ENCODE assay signal across 9 cellular contexts in the genomic region with DNA sequence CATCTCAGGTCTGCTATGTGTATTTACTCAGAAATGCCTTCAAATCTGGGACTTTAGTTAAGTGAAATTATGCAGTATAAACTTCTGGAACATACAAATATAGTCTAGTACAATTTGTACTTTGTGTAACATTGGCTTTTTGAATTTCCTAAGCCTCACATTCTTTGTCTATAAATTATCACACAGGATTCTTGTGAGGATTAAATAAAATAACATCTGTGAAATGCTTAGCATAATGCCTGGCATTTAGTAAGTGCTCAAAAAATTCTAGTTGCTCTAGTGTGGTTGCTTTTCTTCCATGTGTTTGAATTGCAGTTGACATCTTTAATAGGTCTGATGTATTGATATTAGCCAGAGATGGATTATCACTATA. TPM values are rescaled to one million over a fixed set of nuclear protein-coding genes. Genes with fewer than 3 reads are reported as not detected.
DNase-seq lines count a peak whose midpoint lies in the region; ATAC-seq and TF ChIP-seq lines count a peak whose summit lies in the region.
"Had no signal": no experiment of that assay in that cellular context is flagged by ENCODE, and none has a peak within 500 bp of the region (broad histone marks: within the 10 kb centered on the region; RNA-seq: fewer than 3 reads in every experiment).

No MANE protein-coding gene starts in this region.

- no peak for DNase-seq in activated CD4-positive, alpha-beta T cell treated with anti-CD3 and anti-CD28 coated beads for 36 hours
- DNase-seq in activated CD4-positive, alpha-beta T cell treated with anti-CD3 and anti-CD28 coated beads, Interleukin-2, amount 50 U/mL, for 1 hour = no peak
- DNase-seq in RWPE1 (ENCODE audit: low spot score) = no peak
- peak; percentile 66 for DNase-seq in iris pigment epithelial cell (ENCODE audit: low read depth)
- no peak for DNase-seq in DMS53 treated with DMSO at 0.1 percent for 48 hours (lab: John Stamatoyannopoulos, UW; ENCODE audit: unreplicated experiment)
- no peak for DNase-seq in stimulated activated CD4-positive, alpha-beta T cell treated with anti-CD3 and anti-CD28 coated beads, Interleukin-2, amount 100 ng/mL, for 48 hours
- DNase-seq: cortex of kidney had no signal

- peak overlapping the region; percentile 95 for H3K4me3 Mint-ChIP-seq in activated CD4-positive, alpha-beta T cell treated with anti-CD3 and anti-CD28 coated beads for 36 hours

- H3K36me3 Mint-ChIP-seq in activated CD4-positive, alpha-beta T cell treated with anti-CD3 and anti-CD28 coated beads for 36 hours (ENCODE audit: low read depth) = peaks cover 31% of the 10 kb centered on the region
- H3K36me3 Mint-ChIP-seq: stimulated activated memory B cell treated with anti-CD40 and anti-IgM and Interleukin-4, amounts not matched to agents 10 μg/mL and 1 μg/mL and 100 μg/mL, for 72 hours had no signal

- intact Hi-C loops in activated CD4-positive, alpha-beta T cell treated with anti-CD3 and anti-CD28 coated beads for 36 hours (cut with DNase I, micrococcal nuclease) = loop anchor here in 1 of 2 experiments (2.0 kb wide), 1 partner anchor 18 kb away; no protein-coding TSS in a partner anchor

- TF ChIP-seq CTCF in RWPE1 (conservative IDR thresholded peaks at IDR 0.05; ENCODE audit: low read depth) = no peak

- no peaks in the 10 kb centered on the region for H3K27me3 Mint-ChIP-seq in activated CD4-positive, alpha-beta T cell treated with anti-CD3 and anti-CD28 coated beads for 36 hours
- H3K27me3 Mint-ChIP-seq: stimulated activated memory B cell treated with anti-CD40 and anti-IgM and Interleukin-4, amounts not matched to agents 10 μg/mL and 1 μg/mL and 100 μg/mL, for 72 hours had no signal

- peaks cover 15% of the 10 kb centered on the region for H3K4me1 Mint-ChIP-seq in activated CD4-positive, alpha-beta T cell treated with anti-CD3 and anti-CD28 coated beads for 36 hours

- ATAC-seq in activated CD4-positive, alpha-beta T cell treated with anti-CD3 and anti-CD28 coated beads for 36 hours = no peak
- ATAC-seq: left lobe of liver; stimulated activated memory B cell treated with anti-CD40 and anti-IgM and Interleukin-4, amounts not matched to agents 10 μg/mL and 1 μg/mL and 100 μg/mL, for 72 hours had no signal

- peak overlapping the region; percentile 85; the same call in 1 of the 2 replicates for H3K27ac ChIP-seq in RWPE1

- no peaks in the 10 kb centered on the region for H3K9me3 Mint-ChIP-seq in activated CD4-positive, alpha-beta T cell treated with anti-CD3 and anti-CD28 coated beads for 36 hours (ENCODE audit: low read depth)
- H3K9me3 Mint-ChIP-seq: stimulated activated memory B cell treated with anti-CD40 and anti-IgM and Interleukin-4, amounts not matched to agents 10 μg/mL and 1 μg/mL and 100 μg/mL, for 72 hours had no signal

- CTCF ChIA-PET in activated CD4-positive, alpha-beta T cell treated with anti-CD3 and anti-CD28 coated beads for 36 hours (lab: Charles Lee) = interaction anchor here (3.1 to 5.1 kb wide), 2 partner anchors 41 to 44 kb away, joined by 15 to 26 read pairs; partner anchors contain the start of gene MAT2B
- CTCF ChIA-PET in RWPE1 (lab: Yijun Ruan, JAX) = interaction anchor here (1.4 kb wide), 1 partner anchor 40 kb away, joined by 5 read pairs; no protein-coding TSS in a partner anchor

- POLR2A ChIA-PET in activated CD4-positive, alpha-beta T cell treated with anti-CD3 and anti-CD28 coated beads for 36 hours (lab: Charles Lee) = interaction anchor here (5.1 kb wide), 1 partner anchor 46 kb away, joined by 121 read pairs; no protein-coding TSS in a partner anchor
- POLR2A ChIA-PET in RWPE1 (lab: Yijun Ruan, JAX; ENCODE audit: low non-redundant PET) = interaction anchor here (0.7 kb wide), 1 partner anchor 81 kb away, joined by 5 read pairs; no protein-coding TSS in a partner anchor

- H3K27ac Mint-ChIP-seq in activated CD4-positive, alpha-beta T cell treated with anti-CD3 and anti-CD28 coated beads for 36 hours = no peak overlapping the region

RNA-seq across cellular contexts. Expression of gene HMMR, which starts 2.6 kb away (rescaled TPM):
- total RNA-seq in activated CD4-positive, alpha-beta T cell treated with anti-CD3 and anti-CD28 coated beads for 36 hours = 100 to 1,000 TPM in 1 of 2 experiments, 10 to 100 TPM in 1; 94.1 to 102 TPM

RNA-seq across cellular contexts. Expression of gene NUDCD2, which starts 3.1 kb away (rescaled TPM):
- 10 to 100 TPM; 37.8 to 51.3 TPM for total RNA-seq in activated CD4-positive, alpha-beta T cell treated with anti-CD3 and anti-CD28 coated beads for 36 hours

RNA-seq across cellular contexts. Expression of gene CCNG1, which starts 25.7 kb away (rescaled TPM):
- total RNA-seq in activated CD4-positive, alpha-beta T cell treated with anti-CD3 and anti-CD28 coated beads for 36 hours = 100 to 1,000 TPM; 114 to 120 TPM

RNA-seq across cellular contexts. Expression of gene MAT2B, which starts 42.4 kb away (rescaled TPM):
- total RNA-seq in activated CD4-positive, alpha-beta T cell treated with anti-CD3 and anti-CD28 coated beads for 36 hours = 100 to 1,000 TPM in 1 of 2 experiments, 10 to 100 TPM in 1; 89.0 to 103 TPM
